In genomic region chr16:67431077-67431804, GRCh38 we compare ENCODE assay signal across 7 cellular contexts. TPM values are rescaled to one million over a fixed set of nuclear protein-coding genes. Genes with fewer than 3 reads are reported as not detected.
DNase-seq lines count a peak whose midpoint lies in the region; ATAC-seq and TF ChIP-seq lines count a peak whose summit lies in the region.

HSD11B2 (plus strand) TSS chr16:67431121; CDS start chr16:67431249, 128 bp downstream.

- H3K4me3 ChIP-seq in MM.1S (ENCODE audit: low read length), result peak within 1 kb of the TSS; percentile 61
- peak within 1 kb of the TSS; percentile 17 for H3K4me3 ChIP-seq in fibroblast of pulmonary artery (replicated peaks; ENCODE audit: low read depth, low read length)

- H3K36me3 ChIP-seq in ES-I3 (ENCODE audit: insufficient read depth, low read length) (no peaks in the 10 kb centered on the region), MM.1S (replicated peaks; ENCODE audit: insufficient read depth, low read length) (no peaks in the 10 kb centered on the region)

- peak within 1 kb of the TSS; percentile 94 for H2AFZ ChIP-seq in MM.1S (ENCODE audit: low read length)

- peaks cover 27% of the 10 kb centered on the region for H3K27me3 Mint-ChIP-seq in activated T-cell treated with anti-CD3 and anti-CD28 coated beads, Interleukin-2, amount 50 U/mL, for 4 hours (ENCODE audit: low read depth)
- H3K27me3 Mint-ChIP-seq in natural killer cell treated with Interleukin-12 subunit alpha and Interleukin-12 subunit beta and Interleukin-15 and Interleukin-18, amount 100 ng/mL, for 72 hours, result peaks cover 28 to 29% of the 10 kb centered on the region in 2 donors

- H3K27me3 ChIP-seq in MM.1S (replicated peaks; ENCODE audit: insufficient read depth, low read length), result peaks cover 33% of the 10 kb centered on the region

- peak; percentile 43 for DNase-seq in MM.1S
- no peak for DNase-seq in activated T-cell treated with anti-CD3 and anti-CD28 coated beads, Interleukin-2, amount 50 U/mL, for 4 hours
- DNase-seq in fibroblast of pulmonary artery (ENCODE audit: low read depth), result peak; percentile 42
- no peak for DNase-seq in natural killer cell treated with Interleukin-12 subunit alpha and Interleukin-12 subunit beta and Interleukin-15 and Interleukin-18, amount 100 ng/mL, for 72 hours (ENCODE audit: low spot score)

- no peaks in the 10 kb centered on the region for H3K9me3 Mint-ChIP-seq in activated T-cell treated with anti-CD3 and anti-CD28 coated beads, Interleukin-2, amount 50 U/mL, for 4 hours
- H3K9me3 Mint-ChIP-seq in natural killer cell treated with Interleukin-12 subunit alpha and Interleukin-12 subunit beta and Interleukin-15 and Interleukin-18, amount 100 ng/mL, for 72 hours, result no peaks in the 10 kb centered on the region

- peak within 1 kb of the TSS; percentile 95 for H3K4me2 ChIP-seq in MM.1S (ENCODE audit: low read depth, low read length)

- ATAC-seq in activated T-cell treated with anti-CD3 and anti-CD28 coated beads, Interleukin-2, amount 50 U/mL, for 4 hours, result peak; percentile 59 to 65
- ATAC-seq in natural killer cell treated with Interleukin-12 subunit alpha and Interleukin-12 subunit beta and Interleukin-15 and Interleukin-18, amount 100 ng/mL, for 72 hours, result peak; percentile 64 to 77
- no peak for ATAC-seq in HG02840 (IDR thresholded peaks at IDR 0.05; ENCODE audit: low FRiP score, unreplicated experiment)
- no peak for ATAC-seq in GM21367 (IDR thresholded peaks at IDR 0.05; ENCODE audit: unreplicated experiment)

- H3K4me3 Mint-ChIP-seq in activated T-cell treated with anti-CD3 and anti-CD28 coated beads, Interleukin-2, amount 50 U/mL, for 4 hours, result peak within 1 kb of the TSS; percentile 78
- H3K4me3 Mint-ChIP-seq in natural killer cell treated with Interleukin-12 subunit alpha and Interleukin-12 subunit beta and Interleukin-15 and Interleukin-18, amount 100 ng/mL, for 72 hours, result peak within 1 kb of the TSS; percentile 78

- H3K9ac ChIP-seq in ES-I3 (ENCODE audit: low read depth, low read length), result peak within 1 kb of the TSS; percentile 76
- H3K9ac ChIP-seq in MM.1S (ENCODE audit: low read length), result no peak within 1 kb of the TSS

- H3K9me2 ChIP-seq in MM.1S (replicated peaks; ENCODE audit: insufficient read depth, low read length), result no peaks in the 10 kb centered on the region

- H4K20me1 ChIP-seq in MM.1S (ENCODE audit: insufficient read depth, low read length), result no peaks in the 10 kb centered on the region

- H3F3A ChIP-seq in MM.1S (ENCODE audit: insufficient read depth, low read length), result no peaks in the 10 kb centered on the region

- no peaks in the 10 kb centered on the region for H3K79me2 ChIP-seq in MM.1S (ENCODE audit: low read length)

- H3K27ac Mint-ChIP-seq in natural killer cell treated with Interleukin-12 subunit alpha and Interleukin-12 subunit beta and Interleukin-15 and Interleukin-18, amount 100 ng/mL, for 72 hours, result no peak within 1 kb of the TSS

- H3K4me1 ChIP-seq in ES-I3 (ENCODE audit: insufficient read depth, low read length) (peaks cover 17% of the 10 kb centered on the region; the same call in 1 of the 2 replicates), MM.1S (ENCODE audit: low read length) (no peaks in the 10 kb centered on the region)

- H3K4me1 Mint-ChIP-seq in activated T-cell treated with anti-CD3 and anti-CD28 coated beads, Interleukin-2, amount 50 U/mL, for 4 hours (ENCODE audit: low read depth), result peaks cover 8% of the 10 kb centered on the region
- H3K4me1 Mint-ChIP-seq in natural killer cell treated with Interleukin-12 subunit alpha and Interleukin-12 subunit beta and Interleukin-15 and Interleukin-18, amount 100 ng/mL, for 72 hours (ENCODE audit: low read depth in 2 of 2), result peaks cover 4 to 10% of the 10 kb centered on the region in 2 donors

- TF ChIP-seq CTCF in MM.1S (IDR thresholded peaks at IDR 0.05; ENCODE audit: low read length) (no peak), fibroblast of pulmonary artery (IDR thresholded peaks at IDR 0.05; ENCODE audit: low read length, missing control alignments) (no peak)

- H3K9me3 ChIP-seq in ES-I3 (ENCODE audit: control insufficient read depth, insufficient read depth, low read length) (no peaks in the 10 kb centered on the region), MM.1S (replicated peaks; ENCODE audit: insufficient read depth, low read length) (no peaks in the 10 kb centered on the region)

- H3K36me3 Mint-ChIP-seq in activated T-cell treated with anti-CD3 and anti-CD28 coated beads, Interleukin-2, amount 50 U/mL, for 4 hours (ENCODE audit: insufficient read depth), result no peaks in the 10 kb centered on the region
- no peaks in the 10 kb centered on the region for H3K36me3 Mint-ChIP-seq in natural killer cell treated with Interleukin-12 subunit alpha and Interleukin-12 subunit beta and Interleukin-15 and Interleukin-18, amount 100 ng/mL, for 72 hours

- no peak within 1 kb of the TSS for H3K27ac ChIP-seq in MM.1S (ENCODE audit: low read length)

RNA-seq across cellular contexts. Expression of gene HSD11B2, which starts in this region (rescaled TPM):
- total RNA-seq in activated T-cell treated with anti-CD3 and anti-CD28 coated beads, Interleukin-2, amount 50 U/mL, for 4 hours, result 1 to 10 TPM; 3.9 to 6.1 (median 5.2) TPM
- total RNA-seq in natural killer cell treated with Interleukin-12 subunit alpha and Interleukin-12 subunit beta and Interleukin-15 and Interleukin-18, amount 100 ng/mL, for 72 hours, result not detected

Comparison
In these comparisons a context has a peak if more than half of its experiments do, and no peak if none do; other contexts are left out.
1. Peak in ATAC-seq in natural killer cell treated with Interleukin-12 subunit alpha and Interleukin-12 subunit beta and Interleukin-15 and Interleukin-18, amount 100 ng/mL, for 72 hours; RNA of the gene not detected or under 1 TPM.
2. DNase-seq: peak in MM.1S (single experiment) and fibroblast of pulmonary artery (single experiment); none in activated T-cell treated with anti-CD3 and anti-CD28 coated beads, Interleukin-2, amount 50 U/mL, for 4 hours (single experiment) and natural killer cell treated with Interleukin-12 subunit alpha and Interleukin-12 subunit beta and Interleukin-15 and Interleukin-18, amount 100 ng/mL, for 72 hours (single experiment).
3. ATAC-seq: peak in activated T-cell treated with anti-CD3 and anti-CD28 coated beads, Interleukin-2, amount 50 U/mL, for 4 hours (2 of 2); none in HG02840 (single experiment) and GM21367 (single experiment).